In the genomic region with DNA sequence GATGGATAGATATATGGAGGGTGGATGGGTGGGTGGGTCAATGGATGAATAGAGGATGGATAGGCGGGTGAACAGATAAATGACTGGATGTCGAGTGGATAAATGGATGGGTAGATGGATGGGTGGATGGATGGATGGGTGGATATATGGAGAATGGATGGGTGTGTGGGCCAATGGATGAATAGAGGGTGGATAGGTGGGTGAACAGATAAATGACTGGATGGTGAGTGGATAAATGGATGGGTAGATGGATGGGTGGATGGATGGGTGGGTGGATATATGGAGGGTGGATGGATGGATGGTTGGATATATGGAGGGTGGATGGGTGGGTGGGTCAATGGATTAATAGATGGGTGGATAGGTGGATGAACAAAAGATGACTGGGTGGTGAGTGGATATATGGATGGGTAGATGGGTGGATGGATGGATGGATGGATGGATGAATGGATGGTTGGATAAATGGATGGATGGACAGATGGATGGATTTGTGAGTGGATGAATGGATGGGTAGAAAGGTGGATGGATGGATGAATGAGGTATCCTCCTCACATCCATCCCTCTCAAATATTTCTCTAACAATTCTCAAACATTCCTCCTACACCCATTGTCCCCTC, we compare ENCODE assay signal across 7 cellular contexts.
"Had no signal": no experiment of that assay in that cellular context is flagged by ENCODE, and none has a peak within 500 bp of the region (broad histone marks: within the 10 kb centered on the region; RNA-seq: fewer than 3 reads in every experiment).

No MANE protein-coding gene starts in this region.

- H3K4me1 ChIP-seq: HAP-1 had no signal

- H3K4me2 ChIP-seq: GM23338 had no signal

- FAIRE-seq: HepG2, K562 had no signal

- H3K36me3 ChIP-seq: HAP-1 had no signal

- H3K4me3 ChIP-seq: GM23338, HAP-1, K562 had no signal

- H3K9me3 ChIP-seq: HAP-1 had no signal

- DNase-seq: H7, KG1 had no signal

- ATAC-seq: GM23338, HCT116, HepG2, K562 had no signal

- H2AFZ ChIP-seq: GM23338 had no signal
